19 cellular contexts compared by ENCODE assay signal in the genomic region with DNA sequence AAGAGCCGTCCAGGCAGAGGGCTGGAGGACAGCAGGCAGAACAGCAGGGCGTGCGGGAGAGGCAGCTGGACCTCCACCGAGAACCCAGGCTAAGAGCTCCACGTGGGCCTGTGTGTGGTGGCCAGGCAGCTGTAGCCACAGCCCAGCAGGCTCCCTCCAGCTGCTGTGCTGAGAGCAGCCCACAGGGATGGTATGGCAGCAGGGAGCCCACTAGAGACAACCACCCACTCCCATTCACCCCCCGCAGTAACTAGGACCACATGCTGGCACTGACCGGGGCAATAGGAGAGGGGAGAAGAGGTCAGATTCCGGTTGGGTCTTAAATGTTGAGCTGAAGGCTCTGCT.
"Had no signal": no experiment of that assay in that cellular context is flagged by ENCODE, and none has a peak within 500 bp of the region (broad histone marks: within the 10 kb centered on the region; RNA-seq: fewer than 3 reads in every experiment).

No MANE protein-coding gene starts in this region.

- H3K27me3 Mint-ChIP-seq: activated B cell treated with CpG ODN at 0.5 μM for 24 hours; activated CD4-positive, alpha-beta memory T cell treated with anti-CD3 and anti-CD28 coated beads, Interleukin-2, amount 10 ng/mL, durations not matched to agents 7 days and 5 days; dendritic cell treated with granulocyte-macrophage colony-stimulating factor and Interleukin-4, amounts not matched to agents 40 ng/mL and 50 ng/mL, for 4 days; naive thymus-derived CD8-positive, alpha-beta T cell; type B pancreatic cell had no signal

- ATAC-seq: gastrocnemius medialis; heart left ventricle; naive thymus-derived CD8-positive, alpha-beta T cell had no signal

- H3K4me1 ChIP-seq: ascending aorta, gastrocnemius medialis, testis had no signal

- H3K4me3 ChIP-seq: ascending aorta, gastrocnemius medialis, heart left ventricle, testis had no signal

- H3K4me3 Mint-ChIP-seq: activated B cell treated with CpG ODN at 0.5 μM for 24 hours; activated CD4-positive, alpha-beta memory T cell treated with anti-CD3 and anti-CD28 coated beads, Interleukin-2, amount 10 ng/mL, durations not matched to agents 7 days and 5 days; activated naive CD4-positive, alpha-beta T cell treated with anti-CD3 and anti-CD28 coated beads for 36 hours; dendritic cell treated with granulocyte-macrophage colony-stimulating factor and Interleukin-4, amounts not matched to agents 40 ng/mL and 50 ng/mL, for 4 days; naive thymus-derived CD8-positive, alpha-beta T cell; type B pancreatic cell had no signal

- H3K27ac ChIP-seq: ascending aorta, gastrocnemius medialis, heart left ventricle, neutrophil, testis had no signal

- H3K9me3 ChIP-seq: ascending aorta, gastrocnemius medialis, neutrophil, testis had no signal

- H3K4me1 Mint-ChIP-seq: activated B cell treated with CpG ODN at 0.5 μM for 24 hours; activated CD4-positive, alpha-beta memory T cell treated with anti-CD3 and anti-CD28 coated beads, Interleukin-2, amount 10 ng/mL, durations not matched to agents 7 days and 5 days had no signal

- H3K27ac Mint-ChIP-seq: activated B cell treated with CpG ODN at 0.5 μM for 24 hours; activated CD4-positive, alpha-beta memory T cell treated with anti-CD3 and anti-CD28 coated beads, Interleukin-2, amount 10 ng/mL, durations not matched to agents 7 days and 5 days; activated naive CD4-positive, alpha-beta T cell treated with anti-CD3 and anti-CD28 coated beads for 36 hours; activated T-helper 2 cell treated with anti-CD3 and anti-CD28 coated beads, Interferon-gamma antibody, Interleukin-2, Interleukin-4, amounts not matched to agents 10 μg/mL and 5 μg/mL and 100 μg/mL, durations not matched to agents 14 hours and 24 hours and 36 hours; dendritic cell treated with granulocyte-macrophage colony-stimulating factor and Interleukin-4, amounts not matched to agents 40 ng/mL and 50 ng/mL, for 4 days; type B pancreatic cell had no signal

- H3K27me3 ChIP-seq: ascending aorta, gastrocnemius medialis, heart left ventricle, neutrophil, testis had no signal

- DNase-seq: activated B cell treated with CpG ODN at 0.5 μM for 24 hours; activated CD4-positive, alpha-beta memory T cell treated with anti-CD3 and anti-CD28 coated beads, Interleukin-2, amount 10 ng/mL, durations not matched to agents 7 days and 5 days; activated CD4-positive, alpha-beta T cell treated with anti-CD3 and anti-CD28 coated beads for 4 hours; activated naive CD4-positive, alpha-beta T cell treated with anti-CD3 and anti-CD28 coated beads for 36 hours; activated T-cell treated with anti-CD3 and anti-CD28 coated beads, Interleukin-2, amount 50 U/mL, for 1 hour; effector CD8-positive, alpha-beta T cell; gastrocnemius medialis; heart left ventricle; mesendoderm; stimulated activated CD4-positive, alpha-beta T cell treated with anti-CD3 and anti-CD28 coated beads, Interleukin-2, amount 100 ng/mL, for 24 hours; T-helper 1 cell; T-helper 9 cell had no signal
